In genomic region chr2:117833911-117834310, GRCh38 we compare ENCODE assay signal across 22 cellular contexts. TPM values are rescaled to one million over a fixed set of nuclear protein-coding genes. Genes with fewer than 3 reads are reported as not detected.
DNase-seq lines count a peak whose midpoint lies in the region; ATAC-seq lines count a peak whose summit lies in the region.
"Had no signal": no experiment of that assay in that cellular context is flagged by ENCODE, and none has a peak within 500 bp of the region (broad histone marks: within the 10 kb centered on the region; RNA-seq: fewer than 3 reads in every experiment).

No MANE protein-coding gene starts in this region.

- peak overlapping the region in 4 of 6 donors; percentile 49 to 81 (median 74) for H3K27ac Mint-ChIP-seq in naive B cell
- H3K27ac Mint-ChIP-seq: activated naive CD4-positive, alpha-beta T cell treated with anti-CD3 and anti-CD28 coated beads, Interleukin-2, amount 50 U/mL, for 24 hours; endodermal cell; mesothelial cell of epicardium had no signal

- H3K4me3 Mint-ChIP-seq in naive B cell, result no peak overlapping the region
- H3K4me3 Mint-ChIP-seq: activated naive CD4-positive, alpha-beta T cell treated with anti-CD3 and anti-CD28 coated beads, Interleukin-2, amount 50 U/mL, for 24 hours; endodermal cell; mesothelial cell of epicardium; natural killer cell treated with Interleukin-12 subunit alpha and Interleukin-12 subunit beta and Interleukin-15 and Interleukin-18, amount 100 ng/mL, for 72 hours had no signal

- H3K4me1 Mint-ChIP-seq in naive B cell, result peaks cover 4 to 11% (median 10%) of the 10 kb centered on the region in 3 donors

- H3K9me3 Mint-ChIP-seq in naive B cell, result no peaks in the 10 kb centered on the region
- H3K9me3 Mint-ChIP-seq: activated naive CD4-positive, alpha-beta T cell treated with anti-CD3 and anti-CD28 coated beads, Interleukin-2, amount 50 U/mL, for 24 hours; endodermal cell; mesothelial cell of epicardium; natural killer cell treated with Interleukin-12 subunit alpha and Interleukin-12 subunit beta and Interleukin-15 and Interleukin-18, amount 100 ng/mL, for 72 hours had no signal

- H3K27me3 Mint-ChIP-seq in naive B cell, result peaks cover 9 to 17% (median 9%) of the 10 kb centered on the region in 3 donors
- H3K27me3 Mint-ChIP-seq: activated naive CD4-positive, alpha-beta T cell treated with anti-CD3 and anti-CD28 coated beads, Interleukin-2, amount 50 U/mL, for 24 hours; natural killer cell treated with Interleukin-12 subunit alpha and Interleukin-12 subunit beta and Interleukin-15 and Interleukin-18, amount 100 ng/mL, for 72 hours had no signal

- ATAC-seq in GM21447 (IDR thresholded peaks at IDR 0.05; ENCODE audit: unreplicated experiment) (peak; percentile 47), HG02981 (IDR thresholded peaks at IDR 0.05; ENCODE audit: unreplicated experiment) (peak; percentile 29), naive B cell (ENCODE audit: low read depth in 2 of 2) (no peak), GM18909 (IDR thresholded peaks at IDR 0.05; ENCODE audit: poor library complexity, unreplicated experiment) (no peak)
- ATAC-seq: Right ventricle myocardium inferior had no signal

- H3K36me3 Mint-ChIP-seq in naive B cell, result peaks cover 18 to 29% of the 10 kb centered on the region in 2 donors

- DNase-seq in DMS53 (lab: John Stamatoyannopoulos, UW) (peak; percentile 10), DMS53 treated with DMSO at 0.1 percent for 48 hours (lab: John Stamatoyannopoulos, UW; ENCODE audit: unreplicated experiment) (no peak), naive B cell (no peak), Kasumi-1 (lab: John Stamatoyannopoulos, UW) (no peak), COR-L47 (lab: John Stamatoyannopoulos, UW) (no peak)
- DNase-seq: aorta; foreskin melanocyte; left lung; NCI-H1417 treated with DMSO at 0.1 percent for 48 hours; NCI-H446; retina; small intestine; stimulated activated CD4-positive, alpha-beta T cell treated with anti-CD3 and anti-CD28 coated beads, Interleukin-2, amount 100 ng/mL, for 24 hours; T1000 had no signal

RNA-seq across cellular contexts. Expression of gene DDX18, which starts 19.4 kb away (rescaled TPM):
- 10 to 100 TPM; 35.9 to 58.6 (median 44.0) TPM for polyA plus RNA-seq in naive B cell (ENCODE audit: low read depth in 6 of 6)

Comparison
In these comparisons a context has a peak if more than half of its experiments do, and no peak if none do; other contexts are left out.
1. ATAC-seq: peak in GM21447 (single experiment) and HG02981 (single experiment); none in naive B cell (0 of 2) and GM18909 (single experiment).